In the genomic region with DNA sequence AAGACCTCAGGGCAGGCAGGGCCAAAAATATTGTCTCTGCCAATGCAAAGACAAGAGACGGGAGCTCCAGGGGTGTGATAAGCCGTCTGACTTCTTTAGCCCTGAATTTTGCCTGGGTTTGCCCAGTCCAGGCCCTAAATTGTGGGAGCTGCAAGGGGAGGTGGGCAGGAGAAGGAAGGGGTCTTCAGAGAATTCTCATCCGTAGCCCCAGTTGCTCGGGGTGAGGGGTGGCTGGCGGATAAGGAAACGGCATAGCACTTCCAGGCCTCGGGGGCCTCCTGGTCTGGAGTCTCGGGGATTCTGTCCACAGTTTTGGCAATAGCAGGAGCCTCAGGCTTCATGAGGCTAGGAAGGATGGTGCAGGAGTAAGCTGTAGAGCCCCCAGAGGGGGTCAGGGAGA, we compare ENCODE assay signal across 31 cellular contexts. TPM values are rescaled to one million over a fixed set of nuclear protein-coding genes. Genes with fewer than 3 reads are reported as not detected.
DNase-seq lines count a peak whose midpoint lies in the region; ATAC-seq and TF ChIP-seq lines count a peak whose summit lies in the region.
"Had no signal": no experiment of that assay in that cellular context is flagged by ENCODE, and none has a peak within 500 bp of the region (broad histone marks: within the 10 kb centered on the region; RNA-seq: fewer than 3 reads in every experiment).

No MANE protein-coding gene starts in this region.

- no peak for DNase-seq in activated CD4-positive, alpha-beta T cell treated with anti-CD3 and anti-CD28 coated beads, Interleukin-2, amount 10 ng/mL, durations not matched to agents 24 days and 14 days
- DNase-seq in activated CD4-positive, alpha-beta T cell treated with anti-CD3 and anti-CD28 coated beads for 1 hour = no peak
- no peak for DNase-seq in CD4-positive, alpha-beta T cell
- no peak for DNase-seq in activated T-helper 2 cell treated with anti-CD3 and anti-CD28 coated beads, Interferon-gamma antibody, Interleukin-2, Interleukin-4, amounts not matched to agents 10 μg/mL and 5 μg/mL and 100 μg/mL, durations not matched to agents 14 hours and 24 hours and 36 hours (ENCODE audit: low spot score)
- DNase-seq in neural crest cell (ENCODE audit: low read depth, low spot score) (no peak), NOMO-1 treated with dmso at 0.1 percent for 144 hours (lab: John Stamatoyannopoulos, UW; ENCODE audit: unreplicated experiment) (no peak), SKM-1 treated with dmso at 0.1 percent for 144 hours (lab: John Stamatoyannopoulos, UW; ENCODE audit: unreplicated experiment) (no peak)
- DNase-seq: activated CD4-positive, CD25-positive, alpha-beta regulatory T cell treated with anti-CD3 and anti-CD28 coated beads, Interleukin-2, amount 50 U/mL, for 72 hours; activated gamma-delta T cell treated with Interleukin-2 at 50 U/mL for 16 hours; foreskin keratinocyte; heart left ventricle; IMR-90; kidney glomerular epithelial cell; lower lobe of right lung; NCI-H446 treated with DMSO at 0.1 percent for 48 hours; NCI-H82; stimulated activated CD4-positive, alpha-beta T cell treated with anti-CD3 and anti-CD28 coated beads, Interleukin-4, amount 100 ng/mL, for 24 hours; T-cell had no signal

- H3K27ac Mint-ChIP-seq in activated CD4-positive, alpha-beta T cell treated with anti-CD3 and anti-CD28 coated beads, Interleukin-2, amount 10 ng/mL, durations not matched to agents 24 days and 14 days = peak overlapping the region; percentile 90
- H3K27ac Mint-ChIP-seq in CD4-positive, alpha-beta T cell = no peak overlapping the region
- peak overlapping the region; percentile 91 for H3K27ac Mint-ChIP-seq in activated T-helper 2 cell treated with anti-CD3 and anti-CD28 coated beads, Interferon-gamma antibody, Interleukin-2, Interleukin-4, amounts not matched to agents 10 μg/mL and 5 μg/mL and 100 μg/mL, durations not matched to agents 14 hours and 24 hours and 36 hours
- peak overlapping the region; percentile 67 for H3K27ac Mint-ChIP-seq in neural crest cell (ENCODE audit: unreplicated experiment)
- H3K27ac Mint-ChIP-seq: progenitor cell of endocrine pancreas; stimulated activated memory B cell treated with anti-CD40 and anti-IgM and Interleukin-4, amounts not matched to agents 10 μg/mL and 1 μg/mL and 100 μg/mL, for 72 hours had no signal

- TF ChIP-seq CTCF in CD4-positive, alpha-beta T cell (IDR thresholded peaks at IDR 0.05) = no peak
- no peak for TF ChIP-seq CTCF in neural crest cell (conservative IDR thresholded peaks at IDR 0.05)

- intact Hi-C loops in activated CD4-positive, alpha-beta T cell treated with anti-CD3 and anti-CD28 coated beads, Interleukin-2, amount 10 ng/mL, durations not matched to agents 24 days and 14 days (cut with micrococcal nuclease) = loop anchor here (2.0 to 5.0 kb wide), 2 partner anchors 27 to 192 kb away; no protein-coding TSS in a partner anchor
- intact Hi-C loops in CD4-positive, alpha-beta T cell (cut with DNase I, micrococcal nuclease) = loop anchor here (2.0 to 5.0 kb wide), 4 partner anchors 27 to 122 kb away; no protein-coding TSS in a partner anchor
- intact Hi-C loops in activated T-helper 2 cell treated with anti-CD3 and anti-CD28 coated beads, Interferon-gamma antibody, Interleukin-2, Interleukin-4, amounts not matched to agents 10 μg/mL and 5 μg/mL and 100 μg/mL, durations not matched to agents 14 hours and 24 hours and 36 hours (cut with micrococcal nuclease) = loop anchor here (2.0 to 5.0 kb wide), 3 partner anchors 27 to 197 kb away; a partner anchor contains a TSS

- H3K27me3 Mint-ChIP-seq in activated CD4-positive, alpha-beta T cell treated with anti-CD3 and anti-CD28 coated beads, Interleukin-2, amount 10 ng/mL, durations not matched to agents 24 days and 14 days = no peaks in the 10 kb centered on the region
- no peaks in the 10 kb centered on the region for H3K27me3 Mint-ChIP-seq in CD4-positive, alpha-beta T cell
- H3K27me3 Mint-ChIP-seq in activated T-helper 2 cell treated with anti-CD3 and anti-CD28 coated beads, Interferon-gamma antibody, Interleukin-2, Interleukin-4, amounts not matched to agents 10 μg/mL and 5 μg/mL and 100 μg/mL, durations not matched to agents 14 hours and 24 hours and 36 hours (ENCODE audit: low read depth) = no peaks in the 10 kb centered on the region
- no peaks in the 10 kb centered on the region for H3K27me3 Mint-ChIP-seq in neural crest cell (ENCODE audit: low read depth)
- H3K27me3 Mint-ChIP-seq: natural killer cell treated with Interleukin-12 subunit alpha and Interleukin-12 subunit beta and Interleukin-15 and Interleukin-18, amount 100 ng/mL, for 72 hours; stimulated activated memory B cell treated with anti-CD40 and anti-IgM and Interleukin-4, amounts not matched to agents 10 μg/mL and 1 μg/mL and 100 μg/mL, for 72 hours; T-cell had no signal

- peaks cover 90% of the 10 kb centered on the region for H3K4me1 Mint-ChIP-seq in activated CD4-positive, alpha-beta T cell treated with anti-CD3 and anti-CD28 coated beads, Interleukin-2, amount 10 ng/mL, durations not matched to agents 24 days and 14 days
- peaks cover 96% of the 10 kb centered on the region for H3K4me1 Mint-ChIP-seq in CD4-positive, alpha-beta T cell (ENCODE audit: low read depth)
- peaks cover 88% of the 10 kb centered on the region for H3K4me1 Mint-ChIP-seq in activated T-helper 2 cell treated with anti-CD3 and anti-CD28 coated beads, Interferon-gamma antibody, Interleukin-2, Interleukin-4, amounts not matched to agents 10 μg/mL and 5 μg/mL and 100 μg/mL, durations not matched to agents 14 hours and 24 hours and 36 hours (ENCODE audit: low read depth)
- H3K4me1 Mint-ChIP-seq in neural crest cell = no peaks in the 10 kb centered on the region

- POLR2A ChIA-PET in CD4-positive, alpha-beta T cell (lab: Charles Lee) = interaction anchor here (0.9 to 7.6 kb wide), 9 partner anchors 12 to 123 kb away, joined by 4 to 116 read pairs (median 40); no protein-coding TSS in a partner anchor

- no peak overlapping the region for H3K4me3 Mint-ChIP-seq in activated CD4-positive, alpha-beta T cell treated with anti-CD3 and anti-CD28 coated beads, Interleukin-2, amount 10 ng/mL, durations not matched to agents 24 days and 14 days
- H3K4me3 Mint-ChIP-seq in CD4-positive, alpha-beta T cell = peak overlapping the region; percentile 57
- H3K4me3 Mint-ChIP-seq in activated T-helper 2 cell treated with anti-CD3 and anti-CD28 coated beads, Interferon-gamma antibody, Interleukin-2, Interleukin-4, amounts not matched to agents 10 μg/mL and 5 μg/mL and 100 μg/mL, durations not matched to agents 14 hours and 24 hours and 36 hours (ENCODE audit: low read depth) = peak overlapping the region; percentile 56
- H3K4me3 Mint-ChIP-seq in neural crest cell = no peak overlapping the region
- H3K4me3 Mint-ChIP-seq: stimulated activated memory B cell treated with anti-CD40 and anti-IgM and Interleukin-4, amounts not matched to agents 10 μg/mL and 1 μg/mL and 100 μg/mL, for 72 hours had no signal

- H3K9me3 ChIP-seq in CD4-positive, alpha-beta T cell (ENCODE audit: control insufficient read depth, low read length) = no peaks in the 10 kb centered on the region
- H3K9me3 ChIP-seq: esophagus muscularis mucosa, heart left ventricle, lower lobe of right lung, right lobe of liver, SJSA1, vagina had no signal

- ATAC-seq in CD4-positive, alpha-beta T cell (ENCODE audit: poor library complexity) = no peak
- ATAC-seq in GM18907 (IDR thresholded peaks at IDR 0.05; ENCODE audit: unreplicated experiment) = no peak
- ATAC-seq: foreskin keratinocyte; heart left ventricle; lower lobe of right lung; natural killer cell treated with Interleukin-12 subunit alpha and Interleukin-12 subunit beta and Interleukin-15 and Interleukin-18, amount 100 ng/mL, for 72 hours; right lobe of liver; stimulated activated memory B cell treated with anti-CD40 and anti-IgM and Interleukin-4, amounts not matched to agents 10 μg/mL and 1 μg/mL and 100 μg/mL, for 72 hours had no signal

- H3K27me3 ChIP-seq in CD4-positive, alpha-beta T cell (ENCODE audit: control insufficient read depth, insufficient read depth, low read length) = no peaks in the 10 kb centered on the region
- H3K27me3 ChIP-seq: cardiac muscle cell, esophagus muscularis mucosa, foreskin keratinocyte, heart left ventricle, right lobe of liver, vagina had no signal

- H3K9me3 Mint-ChIP-seq in activated CD4-positive, alpha-beta T cell treated with anti-CD3 and anti-CD28 coated beads, Interleukin-2, amount 10 ng/mL, durations not matched to agents 24 days and 14 days = no peaks in the 10 kb centered on the region
- no peaks in the 10 kb centered on the region for H3K9me3 Mint-ChIP-seq in CD4-positive, alpha-beta T cell
- H3K9me3 Mint-ChIP-seq in activated T-helper 2 cell treated with anti-CD3 and anti-CD28 coated beads, Interferon-gamma antibody, Interleukin-2, Interleukin-4, amounts not matched to agents 10 μg/mL and 5 μg/mL and 100 μg/mL, durations not matched to agents 14 hours and 24 hours and 36 hours = no peaks in the 10 kb centered on the region
- no peaks in the 10 kb centered on the region for H3K9me3 Mint-ChIP-seq in neural crest cell
- H3K9me3 Mint-ChIP-seq: natural killer cell treated with Interleukin-12 subunit alpha and Interleukin-12 subunit beta and Interleukin-15 and Interleukin-18, amount 100 ng/mL, for 72 hours; stimulated activated memory B cell treated with anti-CD40 and anti-IgM and Interleukin-4, amounts not matched to agents 10 μg/mL and 1 μg/mL and 100 μg/mL, for 72 hours; T-cell had no signal

- H3K36me3 Mint-ChIP-seq in activated CD4-positive, alpha-beta T cell treated with anti-CD3 and anti-CD28 coated beads, Interleukin-2, amount 10 ng/mL, durations not matched to agents 24 days and 14 days (ENCODE audit: low read depth) = peaks cover 89% of the 10 kb centered on the region
- H3K36me3 Mint-ChIP-seq in CD4-positive, alpha-beta T cell (ENCODE audit: low read depth) = peaks cover 94% of the 10 kb centered on the region
- peaks cover 95% of the 10 kb centered on the region for H3K36me3 Mint-ChIP-seq in activated T-helper 2 cell treated with anti-CD3 and anti-CD28 coated beads, Interferon-gamma antibody, Interleukin-2, Interleukin-4, amounts not matched to agents 10 μg/mL and 5 μg/mL and 100 μg/mL, durations not matched to agents 14 hours and 24 hours and 36 hours (ENCODE audit: low read depth)
- H3K36me3 Mint-ChIP-seq in neural crest cell (ENCODE audit: low read depth) = no peaks in the 10 kb centered on the region
- H3K36me3 Mint-ChIP-seq: natural killer cell treated with Interleukin-12 subunit alpha and Interleukin-12 subunit beta and Interleukin-15 and Interleukin-18, amount 100 ng/mL, for 72 hours; stimulated activated memory B cell treated with anti-CD40 and anti-IgM and Interleukin-4, amounts not matched to agents 10 μg/mL and 1 μg/mL and 100 μg/mL, for 72 hours had no signal

- CTCF ChIA-PET in CD4-positive, alpha-beta T cell (lab: Charles Lee) = interaction anchor here (2.8 to 3.3 kb wide), 2 partner anchors 11 to 29 kb away, joined by 11 to 19 read pairs; no protein-coding TSS in a partner anchor

- H3K27ac ChIP-seq in CD4-positive, alpha-beta T cell (ENCODE audit: low read depth, low read length) = peak overlapping the region; percentile 67
- H3K27ac ChIP-seq: cardiac muscle cell, coronary artery, esophagus muscularis mucosa, foreskin keratinocyte, heart left ventricle, lower lobe of right lung, right lobe of liver, SJSA1, vagina had no signal

RNA-seq across cellular contexts. Expression of a gene that starts 7.4 kb away (rescaled TPM):
- 368 and 385 TPM in 2 replicates for total RNA-seq in activated CD4-positive, alpha-beta T cell treated with anti-CD3 and anti-CD28 coated beads, Interleukin-2, amount 10 ng/mL, durations not matched to agents 24 days and 14 days
- 100 to 1,000 TPM; 421 to 423 TPM for total RNA-seq in CD4-positive, alpha-beta T cell
- total RNA-seq in activated T-helper 2 cell treated with anti-CD3 and anti-CD28 coated beads, Interferon-gamma antibody, Interleukin-2, Interleukin-4, amounts not matched to agents 10 μg/mL and 5 μg/mL and 100 μg/mL, durations not matched to agents 14 hours and 24 hours and 36 hours = 395 and 399 TPM in 2 replicates
- total RNA-seq in neural crest cell = not detected in 2 replicates
- total RNA-seq: cardiac muscle cell, foreskin keratinocyte, H1, IMR-90, progenitor cell of endocrine pancreas, RPMI7951, SJSA1, temporal lobe had no signal

RNA-seq across cellular contexts. Expression of a gene that starts 51.6 kb away (rescaled TPM):
- total RNA-seq in activated CD4-positive, alpha-beta T cell treated with anti-CD3 and anti-CD28 coated beads, Interleukin-2, amount 10 ng/mL, durations not matched to agents 24 days and 14 days = 13.3 and 13.7 TPM in 2 replicates
- 1 to 10 TPM; 1.8 to 2.0 TPM for total RNA-seq in CD4-positive, alpha-beta T cell
- total RNA-seq in activated T-helper 2 cell treated with anti-CD3 and anti-CD28 coated beads, Interferon-gamma antibody, Interleukin-2, Interleukin-4, amounts not matched to agents 10 μg/mL and 5 μg/mL and 100 μg/mL, durations not matched to agents 14 hours and 24 hours and 36 hours = 10.6 and 12.5 TPM in 2 replicates
- 25.8 and 26.0 TPM in 2 replicates for total RNA-seq in neural crest cell

Comparison
In these comparisons a context has a peak if more than half of its experiments do, and no peak if none do; other contexts are left out.
1. H3K4me3 Mint-ChIP-seq: peak in CD4-positive, alpha-beta T cell (single experiment) and activated T-helper 2 cell treated with anti-CD3 and anti-CD28 coated beads, Interferon-gamma antibody, Interleukin-2, Interleukin-4, amounts not matched to agents 10 μg/mL and 5 μg/mL and 100 μg/mL, durations not matched to agents 14 hours and 24 hours and 36 hours (single experiment); none in activated CD4-positive, alpha-beta T cell treated with anti-CD3 and anti-CD28 coated beads, Interleukin-2, amount 10 ng/mL, durations not matched to agents 24 days and 14 days (single experiment) and neural crest cell (single experiment).
2. RNA of a gene that starts 7.4 kb away (total RNA-seq): 421 to 423 TPM in CD4-positive, alpha-beta T cell, 395 to 399 TPM in activated T-helper 2 cell treated with anti-CD3 and anti-CD28 coated beads, Interferon-gamma antibody, Interleukin-2, Interleukin-4, amounts not matched to agents 10 μg/mL and 5 μg/mL and 100 μg/mL, durations not matched to agents 14 hours and 24 hours and 36 hours and 368 to 385 TPM in activated CD4-positive, alpha-beta T cell treated with anti-CD3 and anti-CD28 coated beads, Interleukin-2, amount 10 ng/mL, durations not matched to agents 24 days and 14 days; not detected in neural crest cell; every median in the first group is over 100 times any median in the second.